Comparison of ENCODE assay signal across 8 cellular contexts in genomic region chr1:30732277-30732996, GRCh38. TPM values are rescaled to one million over a fixed set of nuclear protein-coding genes. Genes with fewer than 3 reads are reported as not detected.
DNase-seq lines count a peak whose midpoint lies in the region; ATAC-seq and TF ChIP-seq lines count a peak whose summit lies in the region.
"Had no signal": no experiment of that assay in that cellular context is flagged by ENCODE, and none has a peak within 500 bp of the region (broad histone marks: within the 10 kb centered on the region; RNA-seq: fewer than 3 reads in every experiment).

No MANE protein-coding gene starts in this region.

- ATAC-seq in GM18517 (IDR thresholded peaks at IDR 0.05; ENCODE audit: unreplicated experiment), result peak; percentile 39

- no peak overlapping the region for H3K4me3 ChIP-seq in spleen

- peak overlapping the region in 6 of 8 donors; percentile 29 to 81 (median 66) for H3K27ac ChIP-seq in spleen
- H3K27ac ChIP-seq: VCaP had no signal

- intact Hi-C loops in spleen (cut with DNase I; ENCODE audit: low total_unique reads), result no loop called here

- no peak for TF ChIP-seq CTCF in spleen (IDR thresholded peaks at IDR 0.05 in 8 of 11, conservative IDR thresholded peaks at IDR 0.05 in 3 of 11)

- DNase-seq in M059J (ENCODE audit: low read depth) (peak; percentile 98), astrocyte of the hippocampus (ENCODE audit: low read depth, low spot score) (peak; percentile 76), spleen (no peak), NK-92 (lab: John Stamatoyannopoulos, UW; ENCODE audit: unreplicated experiment) (no peak), NCI-H82 treated with DMSO at 0.1 percent for 48 hours (lab: John Stamatoyannopoulos, UW; ENCODE audit: unreplicated experiment) (no peak), RKO (ENCODE audit: low spot score) (no peak)

- H3K36me3 ChIP-seq in spleen, result peaks cover 0 to 55% (median 52%) of the 10 kb centered on the region in 6 donors

- H3K4me1 ChIP-seq in spleen, result peaks cover 17 to 86% (median 33%) of the 10 kb centered on the region in 6 donors

- 38 to 58% (median 54%) methylated on average over 5 to 10 of the region's 10 CpGs for WGBS in spleen, 5 donors

- H3K27me3 ChIP-seq in spleen (replicated peaks in 1 of 7), result no peaks in the 10 kb centered on the region

- no peak for TF ChIP-seq POLR2A in spleen (IDR thresholded peaks at IDR 0.05)

- no peaks in the 10 kb centered on the region for H3K9me3 ChIP-seq in spleen

RNA-seq across cellular contexts. Expression of gene MATN1, which starts 9.1 kb away (rescaled TPM):
- total RNA-seq in M059J (2014; rRNA removed; shearing (Covaris generic)), result 0.10 TPM in 1 of 2 replicates, not detected in the other
- 1 to 10 TPM in 1 of 7 donors, under 1 TPM in 5, not detected in 1; 0.30 to 1.1 (median 0.69) TPM for total RNA-seq in spleen
- under 1 TPM; 0.04 to 0.08 (median 0.06) TPM for polyA plus RNA-seq in spleen

RNA-seq across cellular contexts. Expression of gene LAPTM5, which starts 25.1 kb away (rescaled TPM):
- 3.4 and 4.1 TPM in 2 replicates for total RNA-seq in M059J (2014; rRNA removed; shearing (Covaris generic))
- 100 to 1,000 TPM; 473 to 747 (median 586) TPM for total RNA-seq in spleen
- 100 to 1,000 TPM; 419 to 691 (median 502) TPM for polyA plus RNA-seq in spleen

Comparison
In these comparisons a context has a peak if more than half of its experiments do, and no peak if none do; other contexts are left out.
1. DNase-seq: peak in M059J (single experiment) and astrocyte of the hippocampus (single experiment); none in spleen (single experiment), NK-92 (single experiment), NCI-H82 treated with DMSO at 0.1 percent for 48 hours (single experiment) and RKO (single experiment).
2. RNA of gene LAPTM5, which starts 25.1 kb away (total RNA-seq): 473 to 747 TPM in spleen; 3.4 to 4.1 TPM in M059J; every median in the first group is over 10 times any median in the second.